Comparison of ENCODE assay signal across 9 cellular contexts in genomic region chr19:46975011-46975917, GRCh38. TPM values are rescaled to one million over a fixed set of nuclear protein-coding genes. Genes with fewer than 3 reads are reported as not detected.
DNase-seq lines count a peak whose midpoint lies in the region; ATAC-seq and TF ChIP-seq lines count a peak whose summit lies in the region.
"Had no signal": no experiment of that assay in that cellular context is flagged by ENCODE, and none has a peak within 500 bp of the region (broad histone marks: within the 10 kb centered on the region; RNA-seq: fewer than 3 reads in every experiment).

No MANE protein-coding gene starts in this region.

- CTCF ChIA-PET in activated CD8-positive, alpha-beta memory T cell treated with anti-CD3 and anti-CD28 coated beads, Interleukin-2, amount 10 ng/mL, durations not matched to agents 7 days and 5 days (lab: Charles Lee): interaction anchor here (0.7 to 2.7 kb wide), 7 partner anchors 8 to 119 kb away, joined by 3 to 9 read pairs (median 5); no protein-coding TSS in a partner anchor
- CTCF ChIA-PET in activated CD4-positive, alpha-beta T cell treated with anti-CD3 and anti-CD28 coated beads for 36 hours (lab: Charles Lee): interaction anchor here (0.6 to 1.8 kb wide), 8 partner anchors 15 to 750 kb away, joined by 3 to 4 read pairs (median 4); no protein-coding TSS in a partner anchor

- H3K27me3 ChIP-seq in ACC112 (ENCODE audit: insufficient read depth, low read length) (no peaks in the 10 kb centered on the region), parathyroid adenoma (ENCODE audit: control insufficient read depth, insufficient read depth, low read length) (no peaks in the 10 kb centered on the region)

- H3K4me2 ChIP-seq in parathyroid adenoma (ENCODE audit: low read length): peak overlapping the region; percentile 54

- H3K27ac ChIP-seq in ACC112 (ENCODE audit: low read depth, low read length): peak overlapping the region; percentile 99
- H3K27ac ChIP-seq in epithelial cell of prostate: peak overlapping the region; percentile 67
- peak overlapping the region; percentile 81 for H3K27ac ChIP-seq in parathyroid adenoma

- TF ChIP-seq CTCF in parathyroid adenoma (IDR thresholded peaks at IDR 0.05): no peak

- no peak overlapping the region for H3K27ac Mint-ChIP-seq in activated CD8-positive, alpha-beta memory T cell treated with anti-CD3 and anti-CD28 coated beads, Interleukin-2, amount 10 ng/mL, durations not matched to agents 7 days and 5 days
- no peak overlapping the region for H3K27ac Mint-ChIP-seq in activated CD4-positive, alpha-beta T cell treated with anti-CD3 and anti-CD28 coated beads for 36 hours
- H3K27ac Mint-ChIP-seq: activated naive CD4-positive, alpha-beta T cell treated with anti-CD3 and anti-CD28 coated beads, Interleukin-2, amount 50 U/mL, for 24 hours had no signal

- H3K4me3 Mint-ChIP-seq in activated CD8-positive, alpha-beta memory T cell treated with anti-CD3 and anti-CD28 coated beads, Interleukin-2, amount 10 ng/mL, durations not matched to agents 7 days and 5 days: no peak overlapping the region
- no peak overlapping the region for H3K4me3 Mint-ChIP-seq in activated CD4-positive, alpha-beta T cell treated with anti-CD3 and anti-CD28 coated beads for 36 hours
- H3K4me3 Mint-ChIP-seq: activated naive CD4-positive, alpha-beta T cell treated with anti-CD3 and anti-CD28 coated beads, Interleukin-2, amount 50 U/mL, for 24 hours had no signal

- no peak overlapping the region for H2AFZ ChIP-seq in ACC112 (ENCODE audit: low read length, unreplicated experiment)
- H2AFZ ChIP-seq in parathyroid adenoma: no peak overlapping the region

- peaks cover 33% of the 10 kb centered on the region for H3K4me1 Mint-ChIP-seq in activated CD8-positive, alpha-beta memory T cell treated with anti-CD3 and anti-CD28 coated beads, Interleukin-2, amount 10 ng/mL, durations not matched to agents 7 days and 5 days
- H3K4me1 Mint-ChIP-seq in activated CD4-positive, alpha-beta T cell treated with anti-CD3 and anti-CD28 coated beads for 36 hours: peaks cover 3% of the 10 kb centered on the region

- no peak overlapping the region for H3K9ac ChIP-seq in parathyroid adenoma

- intact Hi-C loops in activated CD4-positive, alpha-beta T cell treated with anti-CD3 and anti-CD28 coated beads for 36 hours (cut with DNase I, micrococcal nuclease): no loop called here

- H3K36me3 Mint-ChIP-seq in activated CD8-positive, alpha-beta memory T cell treated with anti-CD3 and anti-CD28 coated beads, Interleukin-2, amount 10 ng/mL, durations not matched to agents 7 days and 5 days: peaks cover 1% of the 10 kb centered on the region
- no peaks in the 10 kb centered on the region for H3K36me3 Mint-ChIP-seq in activated CD4-positive, alpha-beta T cell treated with anti-CD3 and anti-CD28 coated beads for 36 hours (ENCODE audit: low read depth)
- H3K36me3 Mint-ChIP-seq: activated naive CD4-positive, alpha-beta T cell treated with anti-CD3 and anti-CD28 coated beads, Interleukin-2, amount 50 U/mL, for 24 hours had no signal

- no peak for ATAC-seq in activated CD8-positive, alpha-beta memory T cell treated with anti-CD3 and anti-CD28 coated beads, Interleukin-2, amount 10 ng/mL, durations not matched to agents 7 days and 5 days
- ATAC-seq in activated CD4-positive, alpha-beta T cell treated with anti-CD3 and anti-CD28 coated beads for 36 hours: no peak

- POLR2A ChIA-PET in activated CD4-positive, alpha-beta T cell treated with anti-CD3 and anti-CD28 coated beads for 36 hours (lab: Charles Lee): no interaction called here

- H3K27me3 Mint-ChIP-seq in activated CD8-positive, alpha-beta memory T cell treated with anti-CD3 and anti-CD28 coated beads, Interleukin-2, amount 10 ng/mL, durations not matched to agents 7 days and 5 days: no peaks in the 10 kb centered on the region
- H3K27me3 Mint-ChIP-seq in activated CD4-positive, alpha-beta T cell treated with anti-CD3 and anti-CD28 coated beads for 36 hours: no peaks in the 10 kb centered on the region
- H3K27me3 Mint-ChIP-seq: activated naive CD4-positive, alpha-beta T cell treated with anti-CD3 and anti-CD28 coated beads, Interleukin-2, amount 50 U/mL, for 24 hours had no signal

- H3K36me3 ChIP-seq in ACC112 (ENCODE audit: insufficient read depth, low read length) (0 out of 2 replicates have a peak, but pooled peaks cover 4% of the 10 kb centered on the region), parathyroid adenoma (ENCODE audit: control insufficient read depth, insufficient read depth, low read length) (no peaks in the 10 kb centered on the region)

- H3K4me3 ChIP-seq in ACC112 (ENCODE audit: low read depth, low read length) (peak overlapping the region; percentile 17; the same call in 1 of the 2 replicates), parathyroid adenoma (ENCODE audit: low read depth, low read length) (no peak overlapping the region)

- DNase-seq in NCI-H524 treated with DMSO at 0.1 percent for 48 hours (lab: John Stamatoyannopoulos, UW) (peak; percentile 54), epithelial cell of prostate (ENCODE audit: low read depth, low spot score) (no peak), NCI-H1105 treated with DMSO at 0.1 percent for 48 hours (lab: John Stamatoyannopoulos, UW) (no peak)
- no peak for DNase-seq in activated CD8-positive, alpha-beta memory T cell treated with anti-CD3 and anti-CD28 coated beads, Interleukin-2, amount 10 ng/mL, durations not matched to agents 7 days and 5 days
- DNase-seq in stimulated activated naive CD4-positive, alpha-beta T cell (lab: John Stamatoyannopoulos, UW): no peak
- no peak for DNase-seq in activated CD4-positive, alpha-beta T cell treated with anti-CD3 and anti-CD28 coated beads for 36 hours

- H3K4me1 ChIP-seq in ACC112 (ENCODE audit: control insufficient read depth, insufficient read depth, low read length, unreplicated experiment) (peaks cover 50% of the 10 kb centered on the region), parathyroid adenoma (peaks cover 33% of the 10 kb centered on the region)

- no peaks in the 10 kb centered on the region for H3K9me3 Mint-ChIP-seq in activated CD8-positive, alpha-beta memory T cell treated with anti-CD3 and anti-CD28 coated beads, Interleukin-2, amount 10 ng/mL, durations not matched to agents 7 days and 5 days (ENCODE audit: low read depth)
- H3K9me3 Mint-ChIP-seq in activated CD4-positive, alpha-beta T cell treated with anti-CD3 and anti-CD28 coated beads for 36 hours (ENCODE audit: low read depth): no peaks in the 10 kb centered on the region
- H3K9me3 Mint-ChIP-seq: activated naive CD4-positive, alpha-beta T cell treated with anti-CD3 and anti-CD28 coated beads, Interleukin-2, amount 50 U/mL, for 24 hours had no signal

- H3K9me3 ChIP-seq in parathyroid adenoma (ENCODE audit: control insufficient read depth, low read length): no peaks in the 10 kb centered on the region

- H3K79me2 ChIP-seq in ACC112 (ENCODE audit: control insufficient read depth, insufficient read depth, low read length, unreplicated experiment) (peaks cover 41% of the 10 kb centered on the region), parathyroid adenoma (peaks cover 16% of the 10 kb centered on the region)

RNA-seq across cellular contexts. Expression of gene NPAS1, which starts 44.4 kb away (rescaled TPM):
- under 1 TPM; 0.41 to 0.68 TPM for total RNA-seq in activated CD8-positive, alpha-beta memory T cell treated with anti-CD3 and anti-CD28 coated beads, Interleukin-2, amount 10 ng/mL, durations not matched to agents 7 days and 5 days
- total RNA-seq in activated CD4-positive, alpha-beta T cell treated with anti-CD3 and anti-CD28 coated beads for 36 hours: under 1 TPM in 1 of 2 experiments, not detected in 1; 0.50 TPM
